33 cellular contexts compared by ENCODE assay signal in genomic region chr17:34269969-34270368, GRCh38. TPM values are rescaled to one million over a fixed set of nuclear protein-coding genes. Genes with fewer than 3 reads are reported as not detected.
DNase-seq lines count a peak whose midpoint lies in the region; ATAC-seq, FAIRE-seq and TF ChIP-seq lines count a peak whose summit lies in the region.
"Had no signal": no experiment of that assay in that cellular context is flagged by ENCODE, and none has a peak within 500 bp of the region (broad histone marks: within the 10 kb centered on the region; RNA-seq: fewer than 3 reads in every experiment).

Gene CCL7 (plus strand): TSS chr17:34270221. CDS start chr17:34270291, 70 bp downstream.

- no peaks in the 10 kb centered on the region for H3K9me3 ChIP-seq in astrocyte (ENCODE audit: insufficient read depth, low read depth, low read length)
- H3K9me3 ChIP-seq: BLaER1, body of pancreas, esophagus muscularis mucosa, suprapubic skin, uterus had no signal

- no peak within 1 kb of the TSS for H3K27ac Mint-ChIP-seq in astrocyte (ENCODE audit: unreplicated experiment)
- no peak within 1 kb of the TSS for H3K27ac Mint-ChIP-seq in natural killer cell
- peak within 1 kb of the TSS in 2 of 7 donors; percentile 27 to 58 for H3K27ac Mint-ChIP-seq in CD14-positive monocyte
- H3K27ac Mint-ChIP-seq: activated CD8-positive, alpha-beta T cell treated with anti-CD3 and anti-CD28 coated beads, Interleukin-2, amount 10 ng/mL, durations not matched to agents 7 days and 5 days; stimulated activated effector memory CD8-positive, alpha-beta T cell treated with anti-CD3 and anti-CD28 coated beads, Interleukin-12 subunit alpha, Interleukin-12 subunit beta, amount 100 ng/mL, for 72 hours had no signal

- H3K9ac ChIP-seq in astrocyte (ENCODE audit: low read length) = no peak within 1 kb of the TSS
- H3K9ac ChIP-seq: BLaER1, KMS-11 had no signal

- no peaks in the 10 kb centered on the region for H3K79me2 ChIP-seq in astrocyte (ENCODE audit: insufficient read depth, low read length)

- H3K27me3 ChIP-seq in astrocyte (ENCODE audit: insufficient read depth, low read length) = no peaks in the 10 kb centered on the region
- H3K27me3 ChIP-seq: BLaER1, body of pancreas, esophagus muscularis mucosa, uterus had no signal

- no peak for FAIRE-seq in astrocyte (lab: Jason Lieb, UNC)
- FAIRE-seq: kidney, TTC549 had no signal

- TF ChIP-seq CTCF in astrocyte (IDR thresholded peaks at IDR 0.05; ENCODE audit: insufficient read depth, low read depth, low read length) (no peak), natural killer cell (IDR thresholded peaks at IDR 0.05) (no peak), CD14-positive monocyte (IDR thresholded peaks at IDR 0.05) (no peak)

- no peak for ATAC-seq in natural killer cell
- ATAC-seq: activated CD4-positive, CD25-positive, alpha-beta regulatory T cell treated with anti-CD3 and anti-CD28 coated beads, Interleukin-2, amount 50 U/mL, for 24 hours; activated CD8-positive, alpha-beta T cell treated with anti-CD3 and anti-CD28 coated beads, Interleukin-2, amount 10 ng/mL, durations not matched to agents 7 days and 5 days; body of pancreas; stimulated activated effector memory CD8-positive, alpha-beta T cell treated with anti-CD3 and anti-CD28 coated beads, Interleukin-12 subunit alpha, Interleukin-12 subunit beta, amount 100 ng/mL, for 72 hours had no signal

- intact Hi-C loops in natural killer cell (cut with micrococcal nuclease) = no loop called here
- intact Hi-C loops in CD14-positive monocyte (cut with micrococcal nuclease) = no loop called here

- peak; percentile 25 for DNase-seq in AG20443 (ENCODE audit: low spot score)
- peak; percentile 44 for DNase-seq in M059J (ENCODE audit: low read depth)
- DNase-seq in astrocyte (ENCODE audit: low read depth) = peak; percentile 30
- peak; percentile 66 for DNase-seq in kidney glomerular epithelial cell (lab: John Stamatoyannopoulos, UW)
- no peak for DNase-seq in natural killer cell
- no peak for DNase-seq in RKO (ENCODE audit: low spot score)
- no peak for DNase-seq in CD14-positive monocyte (ENCODE audit: low spot score)
- DNase-seq in nucleus accumbens (lab: John Stamatoyannopoulos, UW) = no peak
- DNase-seq: activated CD8-positive, alpha-beta T cell treated with anti-CD3 and anti-CD28 coated beads, Interleukin-2, amount 10 ng/mL, durations not matched to agents 7 days and 5 days; activated gamma-delta T cell treated with Interleukin-2 at 50 U/mL for 16 hours; activated T-cell treated with anti-CD3 and anti-CD28 coated beads for 4 hours; body of pancreas; DND-41; effector memory CD4-positive, alpha-beta T cell; glutamatergic neuron; H7; kidney; NCI-H1092 treated with DMSO at 0.1 percent for 48 hours; NCI-H1930; NCI-H345; NCI-H774; OCI-M1; uterus had no signal

- H3K4me1 Mint-ChIP-seq in astrocyte (ENCODE audit: low read depth, unreplicated experiment) (no peaks in the 10 kb centered on the region), natural killer cell (no peaks in the 10 kb centered on the region), CD14-positive monocyte (peaks cover 26% of the 10 kb centered on the region)
- H3K4me1 Mint-ChIP-seq: stimulated activated effector memory CD8-positive, alpha-beta T cell treated with anti-CD3 and anti-CD28 coated beads, Interleukin-12 subunit alpha, Interleukin-12 subunit beta, amount 100 ng/mL, for 72 hours had no signal

- H3K9me3 Mint-ChIP-seq in astrocyte (ENCODE audit: unreplicated experiment) = no peaks in the 10 kb centered on the region
- no peaks in the 10 kb centered on the region for H3K9me3 Mint-ChIP-seq in natural killer cell
- peaks cover 0 to 2% (median 0%) of the 10 kb centered on the region in 7 donors for H3K9me3 Mint-ChIP-seq in CD14-positive monocyte
- H3K9me3 Mint-ChIP-seq: stimulated activated effector memory CD8-positive, alpha-beta T cell treated with anti-CD3 and anti-CD28 coated beads, Interleukin-12 subunit alpha, Interleukin-12 subunit beta, amount 100 ng/mL, for 72 hours had no signal

- H3K4me1 ChIP-seq in astrocyte (ENCODE audit: insufficient read depth, low read length) = peaks cover 4% of the 10 kb centered on the region
- H3K4me1 ChIP-seq: BLaER1, body of pancreas, suprapubic skin, uterus had no signal

- H3K4me3 Mint-ChIP-seq in astrocyte (ENCODE audit: unreplicated experiment) = no peak within 1 kb of the TSS
- H3K4me3 Mint-ChIP-seq in natural killer cell = no peak within 1 kb of the TSS
- peak within 1 kb of the TSS in 1 of 2 donors; percentile 37 for H3K4me3 Mint-ChIP-seq in CD14-positive monocyte
- H3K4me3 Mint-ChIP-seq: activated CD8-positive, alpha-beta T cell treated with anti-CD3 and anti-CD28 coated beads, Interleukin-2, amount 10 ng/mL, durations not matched to agents 7 days and 5 days; stimulated activated effector memory CD8-positive, alpha-beta T cell treated with anti-CD3 and anti-CD28 coated beads, Interleukin-12 subunit alpha, Interleukin-12 subunit beta, amount 100 ng/mL, for 72 hours had no signal

- H3K27me3 Mint-ChIP-seq in astrocyte (ENCODE audit: low read depth, unreplicated experiment) (peaks cover 13% of the 10 kb centered on the region), natural killer cell (ENCODE audit: low read depth in 2 of 2) (peaks cover 26 to 59% of the 10 kb centered on the region in 2 donors), CD14-positive monocyte (ENCODE audit: low read depth in 3 of 3) (peaks cover 12 to 14% (median 12%) of the 10 kb centered on the region in 3 donors)

- no peak within 1 kb of the TSS for H3K27ac ChIP-seq in astrocyte (ENCODE audit: low read depth, low read length)
- H3K27ac ChIP-seq: BLaER1, body of pancreas, esophagus muscularis mucosa, KMS-11, suprapubic skin, uterus had no signal

- H3K36me3 ChIP-seq in astrocyte (ENCODE audit: insufficient read depth, low read length) = no peaks in the 10 kb centered on the region
- H3K36me3 ChIP-seq: BLaER1, esophagus muscularis mucosa, suprapubic skin, uterus had no signal

- H4K20me1 ChIP-seq in astrocyte (ENCODE audit: insufficient read depth, low read length) = no peaks in the 10 kb centered on the region
- H4K20me1 ChIP-seq: BLaER1 had no signal

- H3K4me3 ChIP-seq in astrocyte (ENCODE audit: insufficient read depth, low read depth, low read length) = no peak within 1 kb of the TSS
- H3K4me3 ChIP-seq: BLaER1, body of pancreas, esophagus muscularis mucosa, smooth muscle cell, suprapubic skin, uterus had no signal

- H3K36me3 Mint-ChIP-seq in astrocyte (ENCODE audit: low read depth, unreplicated experiment) (no peaks in the 10 kb centered on the region), natural killer cell (no peaks in the 10 kb centered on the region), CD14-positive monocyte (no peaks in the 10 kb centered on the region)
- H3K36me3 Mint-ChIP-seq: stimulated activated effector memory CD8-positive, alpha-beta T cell treated with anti-CD3 and anti-CD28 coated beads, Interleukin-12 subunit alpha, Interleukin-12 subunit beta, amount 100 ng/mL, for 72 hours had no signal

- no peak within 1 kb of the TSS for H3K4me2 ChIP-seq in astrocyte (ENCODE audit: low read length)
- H3K4me2 ChIP-seq: BLaER1, KMS-11, smooth muscle cell had no signal

- no peak within 1 kb of the TSS for H2AFZ ChIP-seq in astrocyte (ENCODE audit: low read depth, low read length)

RNA-seq across cellular contexts. Expression of gene CCL7, which starts in this region (rescaled TPM):
- total RNA-seq in M059J (2014; rRNA removed; shearing (Covaris generic)) = 0.17 TPM in 1 of 2 replicates, not detected in the other
- total RNA-seq in astrocyte = not detected in 2 replicates
- total RNA-seq in natural killer cell = not detected
- polyA plus RNA-seq in CD14-positive monocyte = under 1 TPM; 0.25 to 0.38 TPM
- total RNA-seq: activated CD8-positive, alpha-beta T cell treated with anti-CD3 and anti-CD28 coated beads, Interleukin-2, amount 10 ng/mL, durations not matched to agents 7 days and 5 days; body of pancreas; H7; kidney; lung microvascular endothelial cell; T-helper 1 cell treated with Interleukin-12 subunit alpha and Interleukin-12 subunit beta and Interleukin-4 antibody, amounts not matched to agents 30 ng/mL and 1 ng/mL, for 36 hours; uterus had no signal

Comparison
In these comparisons a context has a peak if more than half of its experiments do, and no peak if none do; other contexts are left out.
1. Peak in DNase-seq in M059J; RNA of the gene not detected or under 1 TPM.
2. Peak in DNase-seq in astrocyte; RNA of the gene not detected or under 1 TPM.
3. DNase-seq: peak in AG20443 (single experiment) and kidney glomerular epithelial cell (single experiment); none in natural killer cell (single experiment), RKO (single experiment), CD14-positive monocyte (single experiment) and nucleus accumbens (0 of 56).